Comparison of ENCODE assay signal across 8 cellular contexts in the genomic region with DNA sequence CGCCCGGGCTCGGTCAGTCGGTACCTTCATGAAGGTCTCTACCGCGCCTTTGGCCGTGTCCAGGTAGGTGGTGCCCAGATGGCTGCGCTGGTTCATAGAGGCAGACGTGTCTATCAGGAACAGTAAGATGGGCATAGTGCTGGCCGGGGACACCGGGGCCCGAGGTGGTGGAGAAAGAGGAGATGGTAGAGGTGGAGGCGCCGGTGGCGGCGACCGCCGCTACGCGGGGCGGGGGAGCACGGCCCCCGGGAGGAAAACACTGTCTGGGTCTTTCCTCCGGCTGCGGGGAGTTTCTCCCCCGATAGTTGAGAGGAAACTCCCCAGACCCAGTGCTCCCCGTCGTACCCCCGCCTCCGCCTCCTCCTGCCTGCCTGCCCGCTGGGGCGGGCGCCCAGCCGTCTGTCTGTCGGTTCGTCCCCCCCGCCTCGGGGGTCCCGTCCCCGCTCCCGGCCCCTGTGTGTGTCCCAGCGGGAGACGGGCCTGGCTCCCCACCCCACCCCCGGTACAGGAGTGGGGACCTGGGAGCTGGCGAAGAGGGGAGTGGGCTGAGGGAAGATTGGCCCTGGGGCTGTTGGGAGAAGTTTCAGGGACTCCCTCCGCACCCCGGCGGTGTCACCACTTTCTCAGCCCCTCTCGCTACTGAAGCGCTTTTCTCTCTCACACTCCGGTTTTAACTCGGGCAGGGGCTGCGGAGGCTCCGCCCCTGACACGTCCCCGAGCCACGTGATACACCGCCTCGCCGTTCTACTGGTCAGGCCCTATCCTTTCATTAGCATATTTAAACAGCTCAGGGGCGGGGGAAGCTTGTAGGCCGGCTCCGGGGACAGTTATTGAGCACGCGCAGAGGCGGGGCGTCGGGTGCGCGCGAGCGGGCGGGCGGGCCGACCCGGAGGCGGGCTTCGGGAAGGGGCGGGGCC. TPM values are rescaled to one million over a fixed set of nuclear protein-coding genes. Genes with fewer than 3 reads are reported as not detected.
A peak's percentile ranks its signal among the peaks of the same experiment; 100 is the strongest.
DNase-seq lines count a peak whose midpoint lies in the region; ATAC-seq and TF ChIP-seq lines count a peak whose summit lies in the region.

A gene with protein sequence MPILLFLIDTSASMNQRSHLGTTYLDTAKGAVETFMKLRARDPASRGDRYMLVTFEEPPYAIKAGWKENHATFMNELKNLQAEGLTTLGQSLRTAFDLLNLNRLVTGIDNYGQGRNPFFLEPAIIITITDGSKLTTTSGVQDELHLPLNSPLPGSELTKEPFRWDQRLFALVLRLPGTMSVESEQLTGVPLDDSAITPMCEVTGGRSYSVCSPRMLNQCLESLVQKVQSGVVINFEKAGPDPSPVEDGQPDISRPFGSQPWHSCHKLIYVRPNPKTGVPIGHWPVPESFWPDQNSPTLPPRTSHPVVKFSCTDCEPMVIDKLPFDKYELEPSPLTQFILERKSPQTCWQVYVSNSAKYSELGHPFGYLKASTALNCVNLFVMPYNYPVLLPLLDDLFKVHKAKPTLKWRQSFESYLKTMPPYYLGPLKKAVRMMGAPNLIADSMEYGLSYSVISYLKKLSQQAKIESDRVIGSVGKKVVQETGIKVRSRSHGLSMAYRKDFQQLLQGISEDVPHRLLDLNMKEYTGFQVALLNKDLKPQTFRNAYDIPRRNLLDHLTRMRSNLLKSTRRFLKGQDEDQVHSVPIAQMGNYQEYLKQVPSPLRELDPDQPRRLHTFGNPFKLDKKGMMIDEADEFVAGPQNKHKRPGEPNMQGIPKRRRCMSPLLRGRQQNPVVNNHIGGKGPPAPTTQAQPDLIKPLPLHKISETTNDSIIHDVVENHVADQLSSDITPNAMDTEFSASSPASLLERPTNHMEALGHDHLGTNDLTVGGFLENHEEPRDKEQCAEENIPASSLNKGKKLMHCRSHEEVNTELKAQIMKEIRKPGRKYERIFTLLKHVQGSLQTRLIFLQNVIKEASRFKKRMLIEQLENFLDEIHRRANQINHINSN (minus strand): TSS at position 646 of the 917 bp plus-strand sequence. CDS start 511 bp downstream, at position 135.

- TF ChIP-seq CTCF in ascending aorta (IDR thresholded peaks at IDR 0.05) (no peak), uterus (IDR thresholded peaks at IDR 0.05) (no peak)

- peak; percentile 98 for TF ChIP-seq POLR2A in uterus (IDR thresholded peaks at IDR 0.05)

- H3K9me3 Mint-ChIP-seq in T-helper 2 cell treated with Interferon-gamma antibody and Interleukin-4, amounts not matched to agents 5 μg/mL and 100 μg/mL, for 36 hours: peaks cover 3% of the 10 kb centered on the region

- under 1% methylated on average over 79 of the region's 79 CpGs for WGBS in right cardiac atrium

- H3K27me3 ChIP-seq in ascending aorta (no peaks in the 10 kb centered on the region), right cardiac atrium (ENCODE audit: control insufficient read depth, insufficient read depth) (no peaks in the 10 kb centered on the region), uterus (no peaks in the 10 kb centered on the region)

- DNase-seq in NCI-H1930 (lab: John Stamatoyannopoulos, UW) (peak; percentile 99 to 100), ascending aorta (ENCODE audit: low spot score in 2 of 2) (peak; percentile 98 to 100), right cardiac atrium (peak; percentile 99), pulmonary artery endothelial cell (ENCODE audit: low read depth, low spot score) (peak; percentile 98), uterus (peak; percentile 99 to 100)
- DNase-seq in T-helper 2 cell treated with Interferon-gamma antibody and Interleukin-4, amounts not matched to agents 5 μg/mL and 100 μg/mL, for 36 hours (ENCODE audit: low spot score): peak; percentile 99

- intact Hi-C loops in ascending aorta (cut with DNase I) (loop anchor here (1.0 to 10.0 kb wide), 10 partner anchors 56 to 1660 kb away; a partner anchor contains a TSS), right cardiac atrium (cut with DNase I) (loop anchor here in 3 of 4 donors (5.0 to 10.0 kb wide), 4 partner anchors 130 to 352 kb away; a partner anchor contains a TSS), uterus (cut with DNase I; ENCODE audit: low total_unique reads) (loop anchor here (2.0 to 10.0 kb wide), 3 partner anchors 132 to 352 kb away; a partner anchor contains a TSS)

- H3K27ac ChIP-seq in ascending aorta (peak within 1 kb of the TSS; percentile 97 to 100), right cardiac atrium (ENCODE audit: low read length) (peak within 1 kb of the TSS; percentile 100), uterus (peak within 1 kb of the TSS; percentile 99 to 100)

- H3K36me3 Mint-ChIP-seq in T-helper 2 cell treated with Interferon-gamma antibody and Interleukin-4, amounts not matched to agents 5 μg/mL and 100 μg/mL, for 36 hours (ENCODE audit: low read depth): peaks cover 45% of the 10 kb centered on the region

- peak within 1 kb of the TSS; percentile 89 for H3K4me3 Mint-ChIP-seq in T-helper 2 cell treated with Interferon-gamma antibody and Interleukin-4, amounts not matched to agents 5 μg/mL and 100 μg/mL, for 36 hours

- H3K4me3 ChIP-seq in ascending aorta: peak within 1 kb of the TSS; percentile 94 to 98
- H3K4me3 ChIP-seq in right cardiac atrium (ENCODE audit: low read length): peak within 1 kb of the TSS; percentile 85
- H3K4me3 ChIP-seq in uterus: peak within 1 kb of the TSS; percentile 84 to 88

- peaks cover 28% of the 10 kb centered on the region for H3K4me1 Mint-ChIP-seq in T-helper 2 cell treated with Interferon-gamma antibody and Interleukin-4, amounts not matched to agents 5 μg/mL and 100 μg/mL, for 36 hours (ENCODE audit: low read depth)

- no peaks in the 10 kb centered on the region for H3K27me3 Mint-ChIP-seq in T-helper 2 cell treated with Interferon-gamma antibody and Interleukin-4, amounts not matched to agents 5 μg/mL and 100 μg/mL, for 36 hours (ENCODE audit: low read depth)

- ATAC-seq in GM18502 (IDR thresholded peaks at IDR 0.05; ENCODE audit: poor library complexity, unreplicated experiment) (peak; percentile 71), HG02970 (IDR thresholded peaks at IDR 0.05; ENCODE audit: low FRiP score, unreplicated experiment) (peak; percentile 63), right cardiac atrium (peak; percentile 95)

- H3K27ac Mint-ChIP-seq in T-helper 2 cell treated with Interferon-gamma antibody and Interleukin-4, amounts not matched to agents 5 μg/mL and 100 μg/mL, for 36 hours: peak within 1 kb of the TSS; percentile 92

- H3K4me1 ChIP-seq in ascending aorta: peaks cover 0 to 18% of the 10 kb centered on the region in 2 donors
- H3K4me1 ChIP-seq in right cardiac atrium (ENCODE audit: control insufficient read depth, insufficient read depth, low read length): no peaks in the 10 kb centered on the region
- peaks cover 0 to 7% of the 10 kb centered on the region in 2 donors for H3K4me1 ChIP-seq in uterus

- H3K9me3 ChIP-seq in ascending aorta (no peaks in the 10 kb centered on the region), right cardiac atrium (ENCODE audit: control insufficient read depth, low read length) (no peaks in the 10 kb centered on the region), uterus (no peaks in the 10 kb centered on the region)

- peaks cover 3 to 22% of the 10 kb centered on the region in 2 donors for H3K36me3 ChIP-seq in ascending aorta
- H3K36me3 ChIP-seq in uterus: no peaks in the 10 kb centered on the region

RNA-seq across cellular contexts. Expression of the gene that starts here (rescaled TPM):
- 43.5 TPM for total RNA-seq in ascending aorta
- total RNA-seq in right cardiac atrium: 10 to 100 TPM; 21.0 to 29.3 (median 25.4) TPM
- 12.9 TPM for polyA plus RNA-seq in right cardiac atrium
- total RNA-seq in pulmonary artery endothelial cell: 40.4 and 67.6 TPM in 2 replicates
- total RNA-seq in uterus: 10 to 100 TPM; 34.3 to 56.9 (median 53.0) TPM

Comparison
In these comparisons a context has a peak if more than half of its experiments do, and no peak if none do; other contexts are left out.
1. Peak in every context shown above with its lines: DNase-seq, ATAC-seq, H3K4me3 ChIP-seq and H3K27ac ChIP-seq.